8 cellular contexts compared by ENCODE assay signal in the genomic region with DNA sequence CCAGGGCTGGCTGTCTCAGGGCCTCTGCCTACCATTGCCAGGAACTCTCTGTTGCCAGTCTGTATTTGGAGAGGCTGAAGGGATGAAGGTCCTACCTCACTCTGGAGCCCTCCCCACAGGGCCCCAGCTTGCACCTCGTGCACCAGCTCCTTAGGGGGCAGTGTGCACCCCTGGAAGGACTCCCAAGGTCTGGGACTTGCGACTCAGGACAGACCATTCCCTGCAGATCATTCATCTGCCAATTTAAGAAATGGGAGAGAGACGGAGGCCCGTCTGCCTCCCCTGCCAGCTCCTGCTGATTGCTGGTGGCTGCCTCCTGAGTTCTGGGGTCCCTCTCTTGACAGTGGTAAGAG. TPM values are rescaled to one million over a fixed set of nuclear protein-coding genes. Genes with fewer than 3 reads are reported as not detected.
A peak's percentile ranks its signal among the peaks of the same experiment; 100 is the strongest.
DNase-seq lines count a peak whose midpoint lies in the region; ATAC-seq and TF ChIP-seq lines count a peak whose summit lies in the region.

No MANE protein-coding gene starts in this region.

- TF ChIP-seq POLR2A in transverse colon (IDR thresholded peaks at IDR 0.05) = no peak

- H3K4me3 Mint-ChIP-seq in CD4-positive, alpha-beta memory T cell = peak overlapping the region in 1 of 8 donors; percentile 74
- no peak overlapping the region for H3K4me3 Mint-ChIP-seq in memory B cell

- POLR2A ChIA-PET in CD4-positive, alpha-beta memory T cell (lab: Charles Lee; ENCODE audit: partially characterized antibody) = interaction anchor here (0.7 to 25.8 kb wide), 19 partner anchors 9 to 362 kb away, joined by 3 to 1536 read pairs (median 4); a partner anchor contains a TSS

- no peaks in the 10 kb centered on the region for H3K27me3 Mint-ChIP-seq in CD4-positive, alpha-beta memory T cell
- H3K27me3 Mint-ChIP-seq in memory B cell = no peaks in the 10 kb centered on the region

- H3K4me3 ChIP-seq in CD4-positive, alpha-beta memory T cell (ENCODE audit: low read length in 2 of 2) = no peak overlapping the region
- H3K4me3 ChIP-seq in dorsolateral prefrontal cortex (peak overlapping the region in 50 of 59 donors; percentile 1 to 52 (median 28)), transverse colon (peak overlapping the region in 2 of 4 donors; percentile 7 to 33)

- H3K4me1 Mint-ChIP-seq in CD4-positive, alpha-beta memory T cell = peaks cover 12 to 27% (median 22%) of the 10 kb centered on the region in 4 donors
- H3K4me1 Mint-ChIP-seq in memory B cell = peaks cover 17% of the 10 kb centered on the region

- H3K9me3 ChIP-seq in CD4-positive, alpha-beta memory T cell (ENCODE audit: control insufficient read depth in 1 of 2, low read length in 2 of 2) = no peaks in the 10 kb centered on the region
- no peaks in the 10 kb centered on the region for H3K9me3 ChIP-seq in transverse colon

- H3K27ac Mint-ChIP-seq in CD4-positive, alpha-beta memory T cell = peak overlapping the region; percentile 88 to 99 (median 98)
- peak overlapping the region; percentile 97 for H3K27ac Mint-ChIP-seq in memory B cell

- H3K9me3 Mint-ChIP-seq in CD4-positive, alpha-beta memory T cell = no peaks in the 10 kb centered on the region
- no peaks in the 10 kb centered on the region for H3K9me3 Mint-ChIP-seq in memory B cell

- CTCF ChIA-PET in CD4-positive, alpha-beta memory T cell (lab: Charles Lee; ENCODE audit: partially characterized antibody) = interaction anchor here (1.0 to 8.2 kb wide), 13 partner anchors 8 to 106 kb away, joined by 3 to 88 read pairs (median 8); a partner anchor contains a TSS

- peaks cover 18% of the 10 kb centered on the region for H3K4me1 ChIP-seq in CD4-positive, alpha-beta memory T cell (ENCODE audit: insufficient read depth, low read length)
- H3K4me1 ChIP-seq in transverse colon = peaks cover 22 to 66% (median 40%) of the 10 kb centered on the region in 4 donors

- 19% methylated on average over 4 of the region's 4 CpGs; no CpG with 5 or more reads in 1 of the 2 donors for WGBS in transverse colon (ENCODE audit: low coverage in 1 of 2), 2 donors

- TF ChIP-seq CTCF in dorsolateral prefrontal cortex (IDR thresholded peaks at IDR 0.05 in 54 of 56, conservative IDR thresholded peaks at IDR 0.05 in 2 of 56; ENCODE audit: low read depth in 1 of 56, partially characterized antibody in 56 of 56) (peak in 54 of 56 donors; percentile 31 to 78 (median 65)), transverse colon (IDR thresholded peaks at IDR 0.05) (peak; percentile 56 to 70 (median 65))

- H3K27me3 ChIP-seq in CD4-positive, alpha-beta memory T cell (ENCODE audit: insufficient read depth, low read length) = no peaks in the 10 kb centered on the region
- H3K27me3 ChIP-seq in dorsolateral prefrontal cortex (no peaks in the 10 kb centered on the region), transverse colon (no peaks in the 10 kb centered on the region)

- DNase-seq in CD4-positive, alpha-beta memory T cell = no peak
- DNase-seq in H4 (ENCODE audit: low spot score) = peak; percentile 59
- DNase-seq in SK-N-DZ (ENCODE audit: low spot score) = peak; percentile 78
- DNase-seq in dorsolateral prefrontal cortex = peak in 8 of 10 donors; percentile 40 to 76 (median 64)
- no peak for DNase-seq in memory B cell (ENCODE audit: low spot score in 2 of 2)
- DNase-seq in transverse colon = peak; percentile 78
- no peak for DNase-seq in NCI-H345 treated with DMSO at 0.1 percent for 48 hours (lab: John Stamatoyannopoulos, UW; ENCODE audit: unreplicated experiment)
- DNase-seq in activated gamma-delta T cell (lab: John Stamatoyannopoulos, UW) = no peak

- intact Hi-C loops in CD4-positive, alpha-beta memory T cell (cut with micrococcal nuclease) = no loop called here
- intact Hi-C loops in dorsolateral prefrontal cortex (cut with DNase I) = loop anchor here (5.0 kb wide), 1 partner anchor 36 kb away; no protein-coding TSS in a partner anchor
- intact Hi-C loops in transverse colon (cut with DNase I; ENCODE audit: low total_unique reads) = loop anchor here (5.0 kb wide), 1 partner anchor 36 kb away; no protein-coding TSS in a partner anchor

- no peak for ATAC-seq in memory B cell (ENCODE audit: low read depth)

- peak; percentile 16 for TF ChIP-seq EP300 in transverse colon (IDR thresholded peaks at IDR 0.05; ENCODE audit: low read depth)

- no peaks in the 10 kb centered on the region for H3K36me3 ChIP-seq in CD4-positive, alpha-beta memory T cell (ENCODE audit: insufficient read depth, low read length)
- H3K36me3 ChIP-seq in transverse colon = no peaks in the 10 kb centered on the region

- H3K27ac ChIP-seq in CD4-positive, alpha-beta memory T cell (ENCODE audit: low read depth, low read length) = peak overlapping the region; percentile 74
- H3K27ac ChIP-seq in dorsolateral prefrontal cortex = peak overlapping the region; percentile 79 to 100 (median 97)
- H3K27ac ChIP-seq in transverse colon = peak overlapping the region; percentile 92 to 100 (median 97)

- H3K36me3 Mint-ChIP-seq in CD4-positive, alpha-beta memory T cell = no peaks in the 10 kb centered on the region
- no peaks in the 10 kb centered on the region for H3K36me3 Mint-ChIP-seq in memory B cell

- in situ Hi-C loops in transverse colon (cut with MboI; ENCODE audit: low pct_ligation_motif_present in 1 of 4, low pct_unique_long_range_greater_than_20kb in 1 of 4, low sequenced_read_pairs in 3 of 4) = loop anchor here in 1 of 4 donors (5.0 kb wide), 1 partner anchor 36 kb away; no protein-coding TSS in a partner anchor

RNA-seq across cellular contexts. Expression of a gene that starts 27.5 kb away (rescaled TPM):
- total RNA-seq in CD4-positive, alpha-beta memory T cell = over 10,000 TPM; 29,058 to 29,932 TPM
- polyA plus RNA-seq in CD4-positive, alpha-beta memory T cell = 1,000 to 10,000 TPM; 2,969 to 3,488 TPM
- 168 and 177 TPM in 2 replicates for total RNA-seq in H4 (2014; rRNA removed; shearing (Covaris generic))
- 15.5 and 29.5 TPM in 2 replicates for polyA plus RNA-seq in SK-N-DZ (2014; cell fraction: cytosol; rRNA removed)
- 347 and 1,650 TPM in 2 replicates for polyA plus RNA-seq in SK-N-DZ (2014; cell fraction: nucleus; rRNA removed)
- total RNA-seq in dorsolateral prefrontal cortex (over 10,000 TPM in 119 of 120 experiments, 1,000 to 10,000 TPM in 1; 7,808 to 28,438 (median 16,246) TPM), transverse colon (over 10,000 TPM; 17,948 to 48,028 (median 23,406) TPM)

RNA-seq across cellular contexts. Expression of a gene that starts 48.8 kb away (rescaled TPM):
- total RNA-seq in CD4-positive, alpha-beta memory T cell = 100 to 1,000 TPM; 685 to 687 TPM
- polyA plus RNA-seq in CD4-positive, alpha-beta memory T cell = 1 to 10 TPM; 2.3 to 4.0 TPM
- 2.9 and 3.4 TPM in 2 replicates for total RNA-seq in H4 (2014; rRNA removed; shearing (Covaris generic))
- polyA plus RNA-seq in SK-N-DZ (2014; cell fraction: cytosol; rRNA removed) = 15.6 and 18.2 TPM in 2 replicates
- polyA plus RNA-seq in SK-N-DZ (2014; cell fraction: nucleus; rRNA removed) = 45.6 and 148 TPM in 2 replicates
- 1,000 to 10,000 TPM in 5 of 120 experiments, 100 to 1,000 TPM in 115; 106 to 1,508 (median 405) TPM for total RNA-seq in dorsolateral prefrontal cortex
- 100 to 1,000 TPM; 370 to 782 (median 680) TPM for total RNA-seq in transverse colon

RNA-seq across cellular contexts. Expression of a gene that starts 53.5 kb away (rescaled TPM):
- total RNA-seq in CD4-positive, alpha-beta memory T cell = 10 to 100 TPM; 72.5 to 81.3 TPM
- polyA plus RNA-seq in CD4-positive, alpha-beta memory T cell = 10 to 100 TPM; 22.9 to 40.8 TPM
- total RNA-seq in H4 (2014; rRNA removed; shearing (Covaris generic)) = 34.5 and 38.6 TPM in 2 replicates
- polyA plus RNA-seq in SK-N-DZ (2014; cell fraction: cytosol; rRNA removed) = 32.7 and 42.1 TPM in 2 replicates
- polyA plus RNA-seq in SK-N-DZ (2014; cell fraction: nucleus; rRNA removed) = 92.4 and 96.0 TPM in 2 replicates
- total RNA-seq in dorsolateral prefrontal cortex (100 to 1,000 TPM in 34 of 120 experiments, 10 to 100 TPM in 86; 71.5 to 120 (median 93.9) TPM), transverse colon (10 to 100 TPM; 41.0 to 78.4 (median 69.2) TPM)

Comparison
In these comparisons a context has a peak if more than half of its experiments do, and no peak if none do; other contexts are left out.
1. DNase-seq: peak in H4 (single experiment), SK-N-DZ (single experiment), dorsolateral prefrontal cortex (8 of 10) and transverse colon (single experiment); none in CD4-positive, alpha-beta memory T cell (0 of 5), memory B cell (0 of 2), NCI-H345 treated with DMSO at 0.1 percent for 48 hours (single experiment) and activated gamma-delta T cell (single experiment).
2. H3K4me3 ChIP-seq: peak in dorsolateral prefrontal cortex (50 of 59); none in CD4-positive, alpha-beta memory T cell (0 of 2).
3. RNA of a gene that starts 27.5 kb away (total RNA-seq): 29,058 to 29,932 TPM in CD4-positive, alpha-beta memory T cell, 17,948 to 48,028 TPM in transverse colon and 7,808 to 28,438 TPM in dorsolateral prefrontal cortex; 168 to 177 TPM in H4; every median in the first group is over 10 times any median in the second.
4. RNA of a gene that starts 48.8 kb away (total RNA-seq): 370 to 782 TPM in transverse colon, 685 to 687 TPM in CD4-positive, alpha-beta memory T cell and 106 to 1,508 TPM in dorsolateral prefrontal cortex; 2.9 to 3.4 TPM in H4; every median in the first group is over 10 times any median in the second.
5. Peak in every context shown above with its lines, with median percentiles within 50 percentile points of each other: H3K27ac ChIP-seq.